7 cellular contexts compared by ENCODE assay signal in the genomic region with DNA sequence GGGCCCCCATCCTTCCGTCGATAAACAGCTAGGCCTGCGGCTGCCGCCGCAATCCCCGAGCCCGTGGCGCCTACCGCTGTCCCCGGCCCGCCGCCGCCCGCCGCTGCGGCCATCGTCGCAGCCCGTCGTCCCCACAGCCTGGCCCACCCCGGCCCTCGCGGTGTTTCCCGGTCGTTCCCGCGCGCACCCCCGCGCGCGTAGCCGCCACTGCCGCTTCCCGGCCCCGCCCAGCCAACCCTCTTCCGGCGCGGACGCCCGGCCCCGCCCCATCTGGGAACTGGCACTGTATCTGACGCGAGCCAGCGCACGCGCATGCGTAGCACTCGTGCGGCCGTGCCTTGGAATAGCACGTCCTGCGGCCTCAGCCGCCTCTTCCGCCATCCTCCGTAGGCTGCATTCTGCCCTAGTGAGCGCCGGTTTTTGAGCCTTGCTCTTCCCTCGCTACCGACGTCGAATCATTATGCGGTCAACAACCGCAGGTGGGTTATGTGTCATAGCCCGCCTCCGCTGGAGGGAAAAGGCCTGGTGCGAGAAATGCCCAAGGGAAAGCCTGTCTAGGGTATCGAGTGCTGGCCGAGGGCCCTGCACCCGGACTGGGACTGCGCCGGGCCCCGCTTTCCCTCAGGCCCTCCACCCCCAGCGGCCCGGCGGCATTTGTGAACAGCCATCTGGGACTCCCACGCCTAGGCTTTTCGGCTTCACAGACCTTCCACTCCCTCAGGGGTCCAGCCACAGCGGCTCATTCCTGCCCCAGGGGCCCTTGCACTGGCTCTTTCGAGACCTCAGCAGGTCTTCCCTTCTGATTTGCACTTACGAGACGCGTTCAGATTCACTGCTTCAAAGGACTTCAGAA.
DNase-seq lines count a peak whose midpoint lies in the region; ATAC-seq, FAIRE-seq and TF ChIP-seq lines count a peak whose summit lies in the region.

Gene SMARCC1 (minus strand): TSS at position 209 of the 853 bp plus-strand sequence. CDS start 96 bp downstream, at position 113.

- FAIRE-seq in GM18507 (lab: Jason Lieb, UNC): peak; percentile 97

- peak; percentile 79 for ATAC-seq in HG02981 (IDR thresholded peaks at IDR 0.05; ENCODE audit: unreplicated experiment)

- peak within 1 kb of the TSS; percentile 93 for H3K4me3 ChIP-seq in retinal pigment epithelial cell (ENCODE audit: low read length)

- DNase-seq in GM18507 (ENCODE audit: extremely low spot score, insufficient read length, low read depth): peak; percentile 92
- peak; percentile 83 for DNase-seq in NCI-H2029 treated with DMSO at 0.1 percent for 48 hours (lab: John Stamatoyannopoulos, UW)
- DNase-seq in T-helper 9 cell: peak; percentile 95
- DNase-seq in astrocyte of the hippocampus (ENCODE audit: low read depth, low spot score): peak; percentile 100
- DNase-seq in hippocampal formation (lab: John Stamatoyannopoulos, UW): peak; percentile 94 to 95
- DNase-seq in retinal pigment epithelial cell (ENCODE audit: low read depth): peak; percentile 84

- no peak for TF ChIP-seq CTCF in retinal pigment epithelial cell (conservative IDR thresholded peaks at IDR 0.05; ENCODE audit: low read depth, low read length)

Comparison
In these comparisons a context has a peak if more than half of its experiments do, and no peak if none do; other contexts are left out.
1. Peak in every context shown above with its lines: DNase-seq, ATAC-seq and H3K4me3 ChIP-seq.